22 cellular contexts compared by ENCODE assay signal in genomic region chr12:57615637-57616036, GRCh38. TPM values are rescaled to one million over a fixed set of nuclear protein-coding genes. Genes with fewer than 3 reads are reported as not detected.
"Had no signal": no experiment of that assay in that cellular context is flagged by ENCODE, and none has a peak within 500 bp of the region (broad histone marks: within the 10 kb centered on the region; RNA-seq: fewer than 3 reads in every experiment).

No MANE protein-coding gene starts in this region.

- H3K4me3 ChIP-seq: adrenal gland, gastroesophageal sphincter, spleen, suprapubic skin, tibial artery, upper lobe of right lung had no signal

- H3K9me3 ChIP-seq: adrenal gland, gastroesophageal sphincter, spleen, suprapubic skin, tibial artery, upper lobe of right lung had no signal

- H3K36me3 ChIP-seq: adrenal gland, upper lobe of right lung had no signal

- H3K27ac ChIP-seq: adrenal gland, spleen, suprapubic skin, upper lobe of right lung had no signal

- DNase-seq: activated CD4-positive, alpha-beta T cell treated with anti-CD3 and anti-CD28 coated beads for 36 hours; activated CD4-positive, CD25-positive, alpha-beta regulatory T cell; activated CD8-positive, alpha-beta memory T cell treated with anti-CD3 and anti-CD28 coated beads, Interleukin-2, amount 10 ng/mL, durations not matched to agents 7 days and 5 days; activated CD8-positive, alpha-beta T cell treated with anti-CD3 and anti-CD28 coated beads, Interleukin-2, amount 10 ng/mL, durations not matched to agents 7 days and 5 days; activated naive CD4-positive, alpha-beta T cell treated with anti-CD3 and anti-CD28 coated beads for 36 hours; activated naive CD8-positive, alpha-beta T cell treated with anti-CD3 and anti-CD28 coated beads for 36 hours; activated T-cell treated with anti-CD3 and anti-CD28 coated beads, Interleukin-2, amount 50 U/mL, for 48 hours; adrenal gland; aorta; caudate nucleus; mammary epithelial cell; naive thymus-derived CD4-positive, alpha-beta T cell; occipital lobe; spleen; stimulated activated naive CD4-positive, alpha-beta T cell; upper lobe of right lung had no signal

- H3K9me3 Mint-ChIP-seq: activated naive CD4-positive, alpha-beta T cell treated with anti-CD3 and anti-CD28 coated beads for 36 hours; activated naive CD8-positive, alpha-beta T cell treated with anti-CD3 and anti-CD28 coated beads for 36 hours; mesothelial cell of epicardium; naive thymus-derived CD4-positive, alpha-beta T cell had no signal

- H3K36me3 Mint-ChIP-seq: activated CD8-positive, alpha-beta memory T cell treated with anti-CD3 and anti-CD28 coated beads, Interleukin-2, amount 10 ng/mL, durations not matched to agents 7 days and 5 days; activated naive CD8-positive, alpha-beta T cell treated with anti-CD3 and anti-CD28 coated beads for 36 hours; naive thymus-derived CD4-positive, alpha-beta T cell had no signal

- H3K4me3 Mint-ChIP-seq: activated CD4-positive, alpha-beta T cell treated with anti-CD3 and anti-CD28 coated beads for 36 hours; activated CD8-positive, alpha-beta memory T cell treated with anti-CD3 and anti-CD28 coated beads, Interleukin-2, amount 10 ng/mL, durations not matched to agents 7 days and 5 days; activated CD8-positive, alpha-beta T cell treated with anti-CD3 and anti-CD28 coated beads, Interleukin-2, amount 10 ng/mL, durations not matched to agents 7 days and 5 days; activated naive CD4-positive, alpha-beta T cell treated with anti-CD3 and anti-CD28 coated beads for 36 hours; activated naive CD8-positive, alpha-beta T cell treated with anti-CD3 and anti-CD28 coated beads for 36 hours; brain; mesothelial cell of epicardium had no signal

- H3K27ac Mint-ChIP-seq: activated CD4-positive, alpha-beta T cell treated with anti-CD3 and anti-CD28 coated beads for 36 hours; activated CD8-positive, alpha-beta memory T cell treated with anti-CD3 and anti-CD28 coated beads, Interleukin-2, amount 10 ng/mL, durations not matched to agents 7 days and 5 days; activated CD8-positive, alpha-beta T cell treated with anti-CD3 and anti-CD28 coated beads, Interleukin-2, amount 10 ng/mL, durations not matched to agents 7 days and 5 days; activated naive CD8-positive, alpha-beta T cell treated with anti-CD3 and anti-CD28 coated beads for 36 hours; brain; mesothelial cell of epicardium; naive thymus-derived CD4-positive, alpha-beta T cell had no signal

- ATAC-seq: activated CD4-positive, alpha-beta T cell treated with anti-CD3 and anti-CD28 coated beads for 36 hours; activated CD8-positive, alpha-beta memory T cell treated with anti-CD3 and anti-CD28 coated beads, Interleukin-2, amount 10 ng/mL, durations not matched to agents 7 days and 5 days; activated CD8-positive, alpha-beta T cell treated with anti-CD3 and anti-CD28 coated beads, Interleukin-2, amount 10 ng/mL, durations not matched to agents 7 days and 5 days; gastroesophageal sphincter; naive thymus-derived CD4-positive, alpha-beta T cell; right cardiac atrium; upper lobe of right lung had no signal

RNA-seq across cellular contexts. Expression of gene ARHGEF25, which starts 4.4 kb away (rescaled TPM):
- polyA plus RNA-seq: naive thymus-derived CD4-positive, alpha-beta T cell had no signal

RNA-seq across cellular contexts. Expression of gene B4GALNT1, which starts 17.4 kb away (rescaled TPM):
- polyA plus RNA-seq: naive thymus-derived CD4-positive, alpha-beta T cell had no signal
